In the genomic region with DNA sequence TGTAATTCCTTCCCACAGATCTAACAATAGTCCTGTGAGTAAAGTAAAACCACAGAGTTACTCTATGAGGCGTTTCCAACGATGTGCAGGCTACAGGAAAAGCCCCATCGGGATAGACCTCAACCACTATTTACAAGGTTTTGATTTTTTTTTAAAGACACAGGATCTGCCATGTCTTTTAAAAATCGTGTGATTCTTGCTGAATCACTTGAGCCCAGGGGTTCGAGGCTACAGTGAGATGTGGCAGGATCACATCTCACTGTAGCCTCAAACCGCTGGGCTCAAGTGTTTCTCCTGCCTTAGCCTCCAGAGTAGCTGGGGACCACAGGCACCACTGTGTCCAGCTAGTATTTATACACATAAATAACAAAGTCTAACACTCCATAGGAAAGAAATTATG, we compare ENCODE assay signal across 10 cellular contexts. TPM values are rescaled to one million over a fixed set of nuclear protein-coding genes. Genes with fewer than 3 reads are reported as not detected.
DNase-seq lines count a peak whose midpoint lies in the region; ATAC-seq, FAIRE-seq and TF ChIP-seq lines count a peak whose summit lies in the region.
"Had no signal": no experiment of that assay in that cellular context is flagged by ENCODE, and none has a peak within 500 bp of the region (broad histone marks: within the 10 kb centered on the region; RNA-seq: fewer than 3 reads in every experiment).

No MANE protein-coding gene starts in this region.

- intact Hi-C loops in GM12878 (cut with micrococcal nuclease; ENCODE audit: unreplicated experiment) = no loop called here

- H4K20me1 ChIP-seq in GM12878 (ENCODE audit: control insufficient read depth, insufficient read depth) = no peaks in the 10 kb centered on the region

- no peak for TF ChIP-seq RAD21 in GM12878 (IDR thresholded peaks at IDR 0.05; ENCODE audit: insufficient read depth, low read depth, low read length)

- DNase-seq in activated naive CD4-positive, alpha-beta T cell treated with anti-CD3 and anti-CD28 coated beads, Interleukin-2, amount 10 ng/mL, durations not matched to agents 7 days and 5 days = no peak
- DNase-seq in NB4 (ENCODE audit: low read depth) (no peak), GM12878 (ENCODE audit: low read depth, low spot score) (no peak), osteocyte (ENCODE audit: extremely low spot score, unreplicated experiment) (no peak), anterior cingulate cortex (lab: John Stamatoyannopoulos, UW) (no peak), middle frontal gyrus (ENCODE audit: extremely low spot score, low spot score) (no peak)
- DNase-seq: NCI-H2029 treated with DMSO at 0.1 percent for 48 hours had no signal

- no peak overlapping the region for H2AFZ ChIP-seq in GM12878 (ENCODE audit: control insufficient read depth, low read depth, low read length)

- no peak for TF ChIP-seq POLR2A in NB4 (IDR thresholded peaks at IDR 0.05; ENCODE audit: extremely low read depth, insufficient read length)
- TF ChIP-seq POLR2A in GM12878 (IDR thresholded peaks at IDR 0.05; ENCODE audit: low read depth, low read length) = no peak

- SMC1A ChIA-PET in GM12878 (lab: Charles Lee; ENCODE audit: uncharacterized antibody, unreplicated experiment) = interaction anchor here (1.8 to 6.2 kb wide), 3 partner anchors 8 to 14 kb away, joined by 7 to 31 read pairs (median 30); partner anchors contain the start of genes C11orf54 and TAF1D

- POLR2A ChIA-PET in GM12878 (lab: Charles Lee) = interaction anchor here (0.8 kb wide), 1 partner anchor 23 kb away, joined by 3 read pairs; no protein-coding TSS in a partner anchor

- peaks cover 43% of the 10 kb centered on the region for H3K36me3 Mint-ChIP-seq in activated naive CD4-positive, alpha-beta T cell treated with anti-CD3 and anti-CD28 coated beads, Interleukin-2, amount 50 U/mL, for 24 hours
- peaks cover 76% of the 10 kb centered on the region for H3K36me3 Mint-ChIP-seq in activated naive CD4-positive, alpha-beta T cell treated with anti-CD3 and anti-CD28 coated beads, Interleukin-2, amount 10 ng/mL, durations not matched to agents 7 days and 5 days
- H3K36me3 Mint-ChIP-seq in osteocyte (ENCODE audit: unreplicated experiment) = peaks cover 82% of the 10 kb centered on the region

- peak overlapping the region; percentile 54 for H3K4me3 Mint-ChIP-seq in activated naive CD4-positive, alpha-beta T cell treated with anti-CD3 and anti-CD28 coated beads, Interleukin-2, amount 50 U/mL, for 24 hours
- H3K4me3 Mint-ChIP-seq in activated naive CD4-positive, alpha-beta T cell treated with anti-CD3 and anti-CD28 coated beads, Interleukin-2, amount 10 ng/mL, durations not matched to agents 7 days and 5 days = no peak overlapping the region
- no peak overlapping the region for H3K4me3 Mint-ChIP-seq in osteocyte (ENCODE audit: unreplicated experiment)

- no peak for TF ChIP-seq EP300 in GM12878 (IDR thresholded peaks at IDR 0.05; ENCODE audit: borderline replicate concordance in 1 of 2, control insufficient read depth in 1 of 2, low read depth in 2 of 2, low read length in 2 of 2)

- peaks cover 58% of the 10 kb centered on the region for H3K4me1 Mint-ChIP-seq in activated naive CD4-positive, alpha-beta T cell treated with anti-CD3 and anti-CD28 coated beads, Interleukin-2, amount 50 U/mL, for 24 hours
- peaks cover 59% of the 10 kb centered on the region for H3K4me1 Mint-ChIP-seq in activated naive CD4-positive, alpha-beta T cell treated with anti-CD3 and anti-CD28 coated beads, Interleukin-2, amount 10 ng/mL, durations not matched to agents 7 days and 5 days
- H3K4me1 Mint-ChIP-seq in osteocyte (ENCODE audit: unreplicated experiment) = peaks cover 33% of the 10 kb centered on the region

- H3K27ac Mint-ChIP-seq in activated naive CD4-positive, alpha-beta T cell treated with anti-CD3 and anti-CD28 coated beads, Interleukin-2, amount 50 U/mL, for 24 hours = peak overlapping the region; percentile 80
- no peak overlapping the region for H3K27ac Mint-ChIP-seq in activated naive CD4-positive, alpha-beta T cell treated with anti-CD3 and anti-CD28 coated beads, Interleukin-2, amount 10 ng/mL, durations not matched to agents 7 days and 5 days
- peak overlapping the region; percentile 7 for H3K27ac Mint-ChIP-seq in osteocyte (ENCODE audit: unreplicated experiment)

- no peak overlapping the region for H3K9ac ChIP-seq in GM12878 (ENCODE audit: control insufficient read depth, insufficient read depth, low read length)

- H3K27me3 ChIP-seq in GM12878 (replicated peaks in 1 of 2; ENCODE audit: control insufficient read depth in 2 of 2, insufficient read depth in 2 of 2, low read length in 1 of 2) = no peaks in the 10 kb centered on the region

- RAD21 ChIA-PET in GM12878 (lab: Charles Lee; ENCODE audit: unreplicated experiment) = interaction anchor here (1.5 kb wide), 1 partner anchor 51 kb away, joined by 4 read pairs; the partner anchor contains the start of gene MED17

- H3K4me2 ChIP-seq in GM12878 (ENCODE audit: control insufficient read depth, insufficient read depth) = peak overlapping the region; percentile 56

- no peak for FAIRE-seq in GM12878 (lab: Jason Lieb, UNC)

- no peaks in the 10 kb centered on the region for H3K9me3 Mint-ChIP-seq in activated naive CD4-positive, alpha-beta T cell treated with anti-CD3 and anti-CD28 coated beads, Interleukin-2, amount 50 U/mL, for 24 hours
- H3K9me3 Mint-ChIP-seq in activated naive CD4-positive, alpha-beta T cell treated with anti-CD3 and anti-CD28 coated beads, Interleukin-2, amount 10 ng/mL, durations not matched to agents 7 days and 5 days = no peaks in the 10 kb centered on the region
- H3K9me3 Mint-ChIP-seq in osteocyte (ENCODE audit: unreplicated experiment) = no peaks in the 10 kb centered on the region

- H3K27me3 Mint-ChIP-seq in activated naive CD4-positive, alpha-beta T cell treated with anti-CD3 and anti-CD28 coated beads, Interleukin-2, amount 50 U/mL, for 24 hours = no peaks in the 10 kb centered on the region
- H3K27me3 Mint-ChIP-seq in activated naive CD4-positive, alpha-beta T cell treated with anti-CD3 and anti-CD28 coated beads, Interleukin-2, amount 10 ng/mL, durations not matched to agents 7 days and 5 days = no peaks in the 10 kb centered on the region
- no peaks in the 10 kb centered on the region for H3K27me3 Mint-ChIP-seq in osteocyte (ENCODE audit: unreplicated experiment)

- 65% methylated on average over 6 of the region's 6 CpGs for WGBS in GM12878 (ENCODE audit: insufficient coverage, insufficient replicate concordance, low lambda C conversion rate, missing lambda C conversion rate)

- TF ChIP-seq CTCF in NB4 (IDR thresholded peaks at IDR 0.05; ENCODE audit: low read depth, low read length) (no peak), GM12878 (IDR thresholded peaks at IDR 0.05 in 2 of 3, conservative IDR thresholded peaks at IDR 0.05 in 1 of 3; ENCODE audit: control insufficient read depth in 2 of 3, extremely low read depth in 1 of 3, insufficient read depth in 1 of 3, low read depth in 3 of 3, low read length in 3 of 3) (no peak), osteocyte (IDR thresholded peaks at IDR 0.05) (no peak)

- H3K9me3 ChIP-seq in GM12878 (replicated peaks; ENCODE audit: control insufficient read depth, insufficient read depth, low read length) = no peaks in the 10 kb centered on the region

- no peaks in the 10 kb centered on the region; the same call in none of the 2 replicates for H3K4me1 ChIP-seq in GM12878 (ENCODE audit: control insufficient read depth, insufficient read depth, low read length)

- CTCF ChIA-PET in activated naive CD4-positive, alpha-beta T cell treated with anti-CD3 and anti-CD28 coated beads, Interleukin-2, amount 10 ng/mL, durations not matched to agents 7 days and 5 days (lab: Charles Lee) = no interaction called here
- CTCF ChIA-PET in GM12878 (lab: Yijun Ruan, JAX) = interaction anchor here (0.9 kb wide), 1 partner anchor 14 kb away, joined by 3 read pairs; no protein-coding TSS in a partner anchor

- H3K4me3 ChIP-seq in NB4 (ENCODE audit: low read depth, low read length) (peak overlapping the region; percentile 92), GM12878 (peak overlapping the region; percentile 12; the same call in 1 of the 2 replicates)

- no TSS peak for BruUV-seq in GM12878 (replicated peaks; lab: Mats Ljungman, UMichigan)

- ATAC-seq in GM12878 (no peak), HG03280 (IDR thresholded peaks at IDR 0.05; ENCODE audit: unreplicated experiment) (no peak)
- ATAC-seq: sciatic nerve had no signal

- peaks cover 55% of the 10 kb centered on the region for H3K79me2 ChIP-seq in GM12878 (ENCODE audit: control insufficient read depth, insufficient read depth, low read length)

- H3K27ac ChIP-seq in GM12878 (ENCODE audit: control insufficient read depth, insufficient read depth) = no peak overlapping the region

- in situ Hi-C loops in GM12878 (cut with MboI) = no loop called here

- H3K36me3 ChIP-seq in GM12878 (ENCODE audit: control insufficient read depth in 2 of 2, insufficient read depth in 2 of 2, low read length in 1 of 2) = peaks cover 10 to 39% of the 10 kb centered on the region in 2 experiments

RNA-seq across cellular contexts. Expression of gene TAF1D, which starts 7.8 kb away (rescaled TPM):
- 793 and 868 TPM in 2 replicates for total RNA-seq in GM12878 (2013; cell fraction: nucleolus; rRNA removed)
- total RNA-seq in GM12878 (2014; rRNA removed) (191 and 254 TPM in 2 replicates), GM12878 (2014; rRNA removed; fragmentation: Illumina TruSeq; extraction: Trizol) (301 and 314 TPM in 2 replicates), GM12878 (2021) (180 and 206 TPM in 2 replicates), osteocyte (82.6 and 84.2 TPM in 2 replicates)
- polyA plus RNA-seq in GM12878 (2011; ENCODE audit: low read depth) = 109 TPM
- polyA plus RNA-seq in GM12878 (2011; rRNA removed) (224 and 373 TPM in 2 replicates), GM12878 (2014; fragmentation: Illumina TruSeq; extraction: Trizol) (270 and 380 TPM in 2 replicates), GM12878 (2014; fragmentation: Nextera tagmentation; extraction: Ambion mirVana) (100 to 1,000 TPM; 112 to 181 TPM), GM12878 (2014; rRNA removed) (179 and 220 TPM in 2 replicates), GM12878 (2016; fragmentation: Nextera tagmentation; extraction: Ambion mirVana) (100 to 1,000 TPM; 101 to 110 TPM)
- polyA plus RNA-seq in GM12878 (2011; cell fraction: cytosol; rRNA removed) = 52.9 and 55.8 TPM in 2 replicates
- 359 and 420 TPM in 2 replicates for polyA plus RNA-seq in GM12878 (2011; cell fraction: nucleus; rRNA removed)
- 132 and 157 TPM in 2 replicates for polyA plus RNA-seq in GM12878 (2012)
- 91.2 and 125 TPM in 2 replicates for polyA minus RNA-seq in GM12878 (2011; rRNA and poly(A)+ RNA removed)
- polyA minus RNA-seq in GM12878 (2011; cell fraction: cytosol; rRNA and poly(A)+ RNA removed) = 60.7 and 72.5 TPM in 2 replicates
- polyA minus RNA-seq in GM12878 (2011; cell fraction: nucleus; rRNA and poly(A)+ RNA removed) = 233 and 316 TPM in 2 replicates

RNA-seq across cellular contexts. Expression of gene C11orf54, which starts 8.0 kb away (rescaled TPM):
- total RNA-seq in GM12878 (2013; cell fraction: nucleolus; rRNA removed) = 53.1 and 63.8 TPM in 2 replicates
- total RNA-seq in GM12878 (2014; rRNA removed) (15.1 and 22.1 TPM in 2 replicates), GM12878 (2014; rRNA removed; fragmentation: Illumina TruSeq; extraction: Trizol) (22.5 and 23.6 TPM in 2 replicates), GM12878 (2021) (15.2 and 19.1 TPM in 2 replicates), osteocyte (23.5 and 25.2 TPM in 2 replicates)
- polyA plus RNA-seq in GM12878 (2011; ENCODE audit: low read depth) = 12.3 TPM
- polyA plus RNA-seq in GM12878 (2011; rRNA removed) (32.3 and 58.3 TPM in 2 replicates), GM12878 (2014; fragmentation: Illumina TruSeq; extraction: Trizol) (26.2 and 33.2 TPM in 2 replicates), GM12878 (2014; fragmentation: Nextera tagmentation; extraction: Ambion mirVana) (10 to 100 TPM; 31.3 to 31.5 TPM), GM12878 (2014; rRNA removed) (15.9 and 19.2 TPM in 2 replicates), GM12878 (2016; fragmentation: Nextera tagmentation; extraction: Ambion mirVana) (10 to 100 TPM; 27.4 to 30.4 TPM)
- polyA plus RNA-seq in GM12878 (2011; cell fraction: cytosol; rRNA removed) = 10.6 and 15.4 TPM in 2 replicates
- 11.7 and 12.5 TPM in 2 replicates for polyA plus RNA-seq in GM12878 (2011; cell fraction: nucleus; rRNA removed)
- polyA plus RNA-seq in GM12878 (2012) = 14.5 and 18.4 TPM in 2 replicates
- polyA minus RNA-seq in GM12878 (2011; rRNA and poly(A)+ RNA removed) = 16.4 and 109 TPM in 2 replicates
- polyA minus RNA-seq in GM12878 (2011; cell fraction: cytosol; rRNA and poly(A)+ RNA removed) = 6.9 and 7.2 TPM in 2 replicates
- 6.8 and 10.5 TPM in 2 replicates for polyA minus RNA-seq in GM12878 (2011; cell fraction: nucleus; rRNA and poly(A)+ RNA removed)

RNA-seq across cellular contexts. Expression of gene MED17, which starts 50.6 kb away (rescaled TPM):
- total RNA-seq in GM12878 (2013; cell fraction: nucleolus; rRNA removed) = 97.7 and 110 TPM in 2 replicates
- total RNA-seq in GM12878 (2014; rRNA removed) (27.8 and 30.8 TPM in 2 replicates), GM12878 (2014; rRNA removed; fragmentation: Illumina TruSeq; extraction: Trizol) (29.2 and 30.8 TPM in 2 replicates), GM12878 (2021) (34.9 and 38.7 TPM in 2 replicates), osteocyte (30.9 and 37.8 TPM in 2 replicates)
- polyA plus RNA-seq in GM12878 (2011; ENCODE audit: low read depth) = 6.8 TPM
- polyA plus RNA-seq in GM12878 (2011; rRNA removed) (23.3 and 28.3 TPM in 2 replicates), GM12878 (2014; fragmentation: Illumina TruSeq; extraction: Trizol) (28.8 and 36.1 TPM in 2 replicates), GM12878 (2014; fragmentation: Nextera tagmentation; extraction: Ambion mirVana) (10 to 100 TPM in 1 of 2 experiments, 1 to 10 TPM in 1; 7.3 to 12.4 TPM), GM12878 (2014; rRNA removed) (23.2 and 25.9 TPM in 2 replicates), GM12878 (2016; fragmentation: Nextera tagmentation; extraction: Ambion mirVana) (10 to 100 TPM; 30.0 to 32.1 TPM)
- polyA plus RNA-seq in GM12878 (2011; cell fraction: cytosol; rRNA removed) = 10.9 and 13.4 TPM in 2 replicates
- 28.1 and 30.9 TPM in 2 replicates for polyA plus RNA-seq in GM12878 (2011; cell fraction: nucleus; rRNA removed)
- 8.1 and 13.2 TPM in 2 replicates for polyA plus RNA-seq in GM12878 (2012)
- 20.8 and 33.4 TPM in 2 replicates for polyA minus RNA-seq in GM12878 (2011; rRNA and poly(A)+ RNA removed)
- 12.6 and 12.7 TPM in 2 replicates for polyA minus RNA-seq in GM12878 (2011; cell fraction: cytosol; rRNA and poly(A)+ RNA removed)
- 35.5 and 66.6 TPM in 2 replicates for polyA minus RNA-seq in GM12878 (2011; cell fraction: nucleus; rRNA and poly(A)+ RNA removed)
